ENCODE assay signal across 8 cellular contexts in genomic region chr3:31695280-31696008, GRCh38.
A peak's percentile ranks its signal among the peaks of the same experiment; 100 is the strongest.
DNase-seq lines count a peak whose midpoint lies in the region; ATAC-seq and TF ChIP-seq lines count a peak whose summit lies in the region.

No MANE protein-coding gene starts in this region.

- POLR2A ChIA-PET in activated CD4-positive, alpha-beta T cell treated with anti-CD3 and anti-CD28 coated beads, Interleukin-2, amount 10 ng/mL, durations not matched to agents 7 days and 5 days (lab: Charles Lee): no interaction called here
- POLR2A ChIA-PET in naive thymus-derived CD4-positive, alpha-beta T cell (lab: Charles Lee): interaction anchor here (0.6 kb wide), 1 partner anchor 1493 kb away, joined by 3 read pairs; no protein-coding TSS in a partner anchor

- H3K4me3 ChIP-seq in GM06990 (replicated peaks; ENCODE audit: low read depth, low read length): no peak overlapping the region
- no peak overlapping the region for H3K4me3 ChIP-seq in naive thymus-derived CD4-positive, alpha-beta T cell (ENCODE audit: low read length)

- CTCF ChIA-PET in activated CD4-positive, alpha-beta T cell treated with anti-CD3 and anti-CD28 coated beads, Interleukin-2, amount 10 ng/mL, durations not matched to agents 7 days and 5 days (lab: Charles Lee): interaction anchor here (1.2 to 2.5 kb wide), 3 partner anchors 9 to 19 kb away, joined by 3 to 8 read pairs (median 4); no protein-coding TSS in a partner anchor
- CTCF ChIA-PET in naive thymus-derived CD4-positive, alpha-beta T cell (lab: Charles Lee): interaction anchor here (0.5 to 1.2 kb wide), 6 partner anchors 24 to 925 kb away, joined by 3 read pairs; no protein-coding TSS in a partner anchor

- H3K36me3 ChIP-seq in GM06990 (ENCODE audit: control insufficient read depth, insufficient read depth, low read length): no peaks in the 10 kb centered on the region
- no peaks in the 10 kb centered on the region for H3K36me3 ChIP-seq in naive thymus-derived CD4-positive, alpha-beta T cell (ENCODE audit: control insufficient read depth in 2 of 3, insufficient read depth in 3 of 3, low read length in 3 of 3)

- intact Hi-C loops in naive thymus-derived CD4-positive, alpha-beta T cell (cut with micrococcal nuclease): loop anchor here (1.0 to 5.0 kb wide), 6 partner anchors 85 to 927 kb away; no protein-coding TSS in a partner anchor

- no peak for DNase-seq in GM06990 (ENCODE audit: extremely low read depth, insufficient read length)
- peak; percentile 44 for DNase-seq in activated CD4-positive, alpha-beta T cell treated with anti-CD3 and anti-CD28 coated beads, Interleukin-2, amount 10 ng/mL, durations not matched to agents 7 days and 5 days
- DNase-seq in naive thymus-derived CD4-positive, alpha-beta T cell: peak in 6 of 9 donors; percentile 11 to 42 (median 36)
- DNase-seq in NCI-H1417 treated with DMSO at 0.1 percent for 48 hours (lab: John Stamatoyannopoulos, UW): no peak
- no peak for DNase-seq in HCEC 1CT
- no peak for DNase-seq in caudate nucleus (lab: John Stamatoyannopoulos, UW)

- TF ChIP-seq CTCF in GM06990 (IDR thresholded peaks at IDR 0.05; ENCODE audit: insufficient read depth, low read length, poor library complexity, severe bottlenecking): peak; percentile 57

- H3K27ac ChIP-seq in naive thymus-derived CD4-positive, alpha-beta T cell (ENCODE audit: low read depth, low read length): no peak overlapping the region
- no peak overlapping the region for H3K27ac ChIP-seq in caudate nucleus (ENCODE audit: low read depth, low read length)

- peaks cover 2% of the 10 kb centered on the region for H3K9me3 Mint-ChIP-seq in activated CD4-positive, alpha-beta T cell treated with anti-CD3 and anti-CD28 coated beads, Interleukin-2, amount 10 ng/mL, durations not matched to agents 7 days and 5 days
- peaks cover 0 to 8% (median 0%) of the 10 kb centered on the region in 11 donors for H3K9me3 Mint-ChIP-seq in naive thymus-derived CD4-positive, alpha-beta T cell

- H3K27ac Mint-ChIP-seq in activated CD4-positive, alpha-beta T cell treated with anti-CD3 and anti-CD28 coated beads, Interleukin-2, amount 10 ng/mL, durations not matched to agents 7 days and 5 days: no peak overlapping the region
- no peak overlapping the region for H3K27ac Mint-ChIP-seq in naive thymus-derived CD4-positive, alpha-beta T cell

- H3K4me1 ChIP-seq in naive thymus-derived CD4-positive, alpha-beta T cell (ENCODE audit: control insufficient read depth in 2 of 2, insufficient read depth in 2 of 2, low read length in 2 of 2): no peaks in the 10 kb centered on the region

- peaks cover 2% of the 10 kb centered on the region for H3K36me3 Mint-ChIP-seq in activated CD4-positive, alpha-beta T cell treated with anti-CD3 and anti-CD28 coated beads, Interleukin-2, amount 10 ng/mL, durations not matched to agents 7 days and 5 days (ENCODE audit: low read depth)
- peaks cover 0 to 8% (median 0%) of the 10 kb centered on the region in 5 donors for H3K36me3 Mint-ChIP-seq in naive thymus-derived CD4-positive, alpha-beta T cell

- H3K27me3 Mint-ChIP-seq in activated CD4-positive, alpha-beta T cell treated with anti-CD3 and anti-CD28 coated beads, Interleukin-2, amount 10 ng/mL, durations not matched to agents 7 days and 5 days: no peaks in the 10 kb centered on the region
- H3K27me3 Mint-ChIP-seq in naive thymus-derived CD4-positive, alpha-beta T cell: no peaks in the 10 kb centered on the region

- no peaks in the 10 kb centered on the region for H3K4me1 Mint-ChIP-seq in activated CD4-positive, alpha-beta T cell treated with anti-CD3 and anti-CD28 coated beads, Interleukin-2, amount 10 ng/mL, durations not matched to agents 7 days and 5 days
- H3K4me1 Mint-ChIP-seq in naive thymus-derived CD4-positive, alpha-beta T cell: peaks cover 0 to 1% (median 0%) of the 10 kb centered on the region in 7 donors

- ATAC-seq in HG03139 (IDR thresholded peaks at IDR 0.05; ENCODE audit: unreplicated experiment): peak; percentile 54
- peak; percentile 52 for ATAC-seq in naive thymus-derived CD4-positive, alpha-beta T cell
- no peak for ATAC-seq in GM21825 (IDR thresholded peaks at IDR 0.05; ENCODE audit: unreplicated experiment)

- no peaks in the 10 kb centered on the region for H3K9me3 ChIP-seq in naive thymus-derived CD4-positive, alpha-beta T cell (ENCODE audit: control insufficient read depth in 2 of 3, low read length in 3 of 3)

- no peak overlapping the region for H3K4me3 Mint-ChIP-seq in activated CD4-positive, alpha-beta T cell treated with anti-CD3 and anti-CD28 coated beads, Interleukin-2, amount 10 ng/mL, durations not matched to agents 7 days and 5 days
- H3K4me3 Mint-ChIP-seq in naive thymus-derived CD4-positive, alpha-beta T cell: no peak overlapping the region

- no peaks in the 10 kb centered on the region; the same call in 1 of the 2 replicates for H3K27me3 ChIP-seq in GM06990 (replicated peaks; ENCODE audit: control insufficient read depth, insufficient read depth, low read length)
- H3K27me3 ChIP-seq in naive thymus-derived CD4-positive, alpha-beta T cell (ENCODE audit: control insufficient read depth in 2 of 2, insufficient read depth in 2 of 2, low read length in 2 of 2): no peaks in the 10 kb centered on the region

Comparison
In these comparisons a context has a peak if more than half of its experiments do, and no peak if none do; other contexts are left out.
1. DNase-seq: peak in activated CD4-positive, alpha-beta T cell treated with anti-CD3 and anti-CD28 coated beads, Interleukin-2, amount 10 ng/mL, durations not matched to agents 7 days and 5 days (single experiment) and naive thymus-derived CD4-positive, alpha-beta T cell (6 of 9); none in GM06990 (single experiment), NCI-H1417 treated with DMSO at 0.1 percent for 48 hours (single experiment), HCEC 1CT (single experiment) and caudate nucleus (0 of 61).